In genomic region chr17:42999003-42999525, GRCh38 we compare ENCODE assay signal across 8 cellular contexts. TPM values are rescaled to one million over a fixed set of nuclear protein-coding genes. Genes with fewer than 3 reads are reported as not detected.
DNase-seq lines count a peak whose midpoint lies in the region; ATAC-seq and TF ChIP-seq lines count a peak whose summit lies in the region.

No MANE protein-coding gene starts in this region.

- WGBS in heart right ventricle, 2 donors = 10 to 11% methylated on average over 10 of the region's 10 CpGs

- intact Hi-C loops in heart right ventricle (cut with DNase I) = loop anchor here in 3 of 10 donors (2.0 to 5.0 kb wide), 3 partner anchors 18 to 172 kb away; partner anchors contain the start of genes NBR1 (in 1 of the 3), PSME3 (in 1 of the 3), PTGES3L (in 1 of the 3) and RUNDC1 (in 1 of the 3)
- intact Hi-C loops in left ventricle myocardium superior (cut with micrococcal nuclease) = no loop called here
- intact Hi-C loops in mucosa of descending colon (cut with DNase I, micrococcal nuclease) = no loop called here

- H3K9me3 ChIP-seq in heart right ventricle = no peaks in the 10 kb centered on the region
- no peaks in the 10 kb centered on the region for H3K9me3 ChIP-seq in mucosa of descending colon

- H3K4me3 ChIP-seq in heart right ventricle = peak overlapping the region; percentile 69 to 94 (median 84)
- peak overlapping the region; percentile 72 to 81 for H3K4me3 ChIP-seq in cardiac fibroblast (replicated peaks in 1 of 2; ENCODE audit: low read depth in 2 of 2, low read length in 2 of 2)
- H3K4me3 ChIP-seq in mucosa of descending colon = peak overlapping the region; percentile 42

- H3K27ac ChIP-seq in heart right ventricle = peak overlapping the region in 9 of 10 donors; percentile 80 to 96 (median 89)

- no peaks in the 10 kb centered on the region for H3K27me3 ChIP-seq in heart right ventricle

- no peak for ATAC-seq in heart right ventricle
- no peak for ATAC-seq in left ventricle myocardium superior
- no peak for ATAC-seq in mucosa of descending colon
- no peak for ATAC-seq in HG02588 (IDR thresholded peaks at IDR 0.05; ENCODE audit: unreplicated experiment)

- H3K36me3 ChIP-seq in heart right ventricle (peaks cover 0 to 61% (median 38%) of the 10 kb centered on the region in 9 donors), mucosa of descending colon (ENCODE audit: low read depth) (peaks cover 4% of the 10 kb centered on the region)

- no peak for DNase-seq in heart right ventricle
- no peak for DNase-seq in left ventricle myocardium superior
- DNase-seq in cardiac fibroblast (ENCODE audit: low read depth in 2 of 2) = no peak
- DNase-seq in mucosa of descending colon = no peak
- no peak for DNase-seq in NCI-H2107 (lab: John Stamatoyannopoulos, UW)
- no peak for DNase-seq in NOMO-1 treated with DMSO at 0.1 percent for 48 hours (lab: John Stamatoyannopoulos, UW; ENCODE audit: unreplicated experiment)
- no peak for DNase-seq in AG20443 (ENCODE audit: low spot score)

- no peak for TF ChIP-seq CTCF in heart right ventricle (IDR thresholded peaks at IDR 0.05)
- no peak for TF ChIP-seq CTCF in cardiac fibroblast (IDR thresholded peaks at IDR 0.05; ENCODE audit: low read depth, low read length)
- no peak for TF ChIP-seq CTCF in mucosa of descending colon (IDR thresholded peaks at IDR 0.05)

- peaks cover 5 to 45% (median 22%) of the 10 kb centered on the region in 9 donors for H3K4me1 ChIP-seq in heart right ventricle
- H3K4me1 ChIP-seq in mucosa of descending colon (ENCODE audit: low read depth) = peaks cover 15% of the 10 kb centered on the region

RNA-seq across cellular contexts. Expression of gene RPL27, which starts 0.8 kb away (rescaled TPM):
- total RNA-seq in heart right ventricle (100 to 1,000 TPM; 388 to 841 (median 519) TPM), left ventricle myocardium superior (694 TPM), mucosa of descending colon (100 to 1,000 TPM; 459 to 804 (median 648) TPM)
- 1,000 to 10,000 TPM; 1,760 to 2,790 TPM for polyA plus RNA-seq in heart right ventricle

RNA-seq across cellular contexts. Expression of gene IFI35, which starts 7.5 kb away (rescaled TPM):
- total RNA-seq in heart right ventricle (10 to 100 TPM in 6 of 10 donors, 1 to 10 TPM in 4; 7.0 to 61.6 (median 13.2) TPM), left ventricle myocardium superior (13.2 TPM), mucosa of descending colon (10 to 100 TPM; 39.2 to 58.2 (median 39.3) TPM)
- 10 to 100 TPM; 13.0 to 26.0 TPM for polyA plus RNA-seq in heart right ventricle

RNA-seq across cellular contexts. Expression of gene RUNDC1, which starts 18.7 kb away (rescaled TPM):
- total RNA-seq in heart right ventricle = 10 to 100 TPM in 9 of 10 donors, 1 to 10 TPM in 1; 7.5 to 21.0 (median 11.6) TPM
- 10 to 100 TPM in 1 of 2 donors, 1 to 10 TPM in 1; 5.6 to 10.2 TPM for polyA plus RNA-seq in heart right ventricle
- total RNA-seq in left ventricle myocardium superior = 12.7 TPM
- 10 to 100 TPM; 22.2 to 27.0 (median 26.2) TPM for total RNA-seq in mucosa of descending colon

RNA-seq across cellular contexts. Expression of gene PTGES3L, which starts 19.2 kb away (rescaled TPM):
- 10 to 100 TPM; 35.0 to 58.8 (median 40.5) TPM for total RNA-seq in heart right ventricle
- 10 to 100 TPM; 33.9 to 45.3 TPM for polyA plus RNA-seq in heart right ventricle
- 50.7 TPM for total RNA-seq in left ventricle myocardium superior
- total RNA-seq in mucosa of descending colon = 1 to 10 TPM; 3.8 to 5.5 (median 4.4) TPM

RNA-seq across cellular contexts. Expression of gene VAT1, which starts 23.1 kb away (rescaled TPM):
- total RNA-seq in heart right ventricle (10 to 100 TPM; 48.5 to 99.2 (median 70.8) TPM), left ventricle myocardium superior (77.0 TPM), mucosa of descending colon (100 to 1,000 TPM in 1 of 3 donors, 10 to 100 TPM in 2; 35.2 to 142 (median 48.7) TPM)
- 10 to 100 TPM; 54.6 to 66.5 TPM for polyA plus RNA-seq in heart right ventricle
